In genomic region chr2:231714639-231715498, GRCh38 we compare ENCODE assay signal across 8 cellular contexts. TPM values are rescaled to one million over a fixed set of nuclear protein-coding genes. Genes with fewer than 3 reads are reported as not detected.
DNase-seq lines count a peak whose midpoint lies in the region; FAIRE-seq and TF ChIP-seq lines count a peak whose summit lies in the region.

No MANE protein-coding gene starts in this region.

- peak overlapping the region; percentile 1 for H2BK15ac ChIP-seq in mesenchymal stem cell (ENCODE audit: low read depth, poor library complexity, severe bottlenecking)

- WGBS in mesenchymal stem cell: 58% methylated on average over 17 of the region's 17 CpGs

- no peak overlapping the region for H3K23ac ChIP-seq in mesenchymal stem cell (ENCODE audit: low read length in 2 of 2)

- H3K4ac ChIP-seq in mesenchymal stem cell (ENCODE audit: low read depth in 1 of 2, low read length in 2 of 2): no peak overlapping the region

- no peak overlapping the region for H3K18ac ChIP-seq in mesenchymal stem cell (ENCODE audit: low read depth in 1 of 2, low read length in 2 of 2)

- H2AK5ac ChIP-seq in mesenchymal stem cell (ENCODE audit: low read length, severe bottlenecking): peak overlapping the region; percentile 30

- no peak overlapping the region for H2BK120ac ChIP-seq in mesenchymal stem cell (ENCODE audit: low read depth, low read length)

- no peak overlapping the region for H3K14ac ChIP-seq in mesenchymal stem cell (ENCODE audit: low read length in 2 of 2)

- peaks cover 2% of the 10 kb centered on the region for H3K79me1 ChIP-seq in mesenchymal stem cell (replicated peaks; ENCODE audit: low read length, poor library complexity, severe bottlenecking)

- no peak overlapping the region for H2AFZ ChIP-seq in mesenchymal stem cell (ENCODE audit: low read depth, low read length)

- no peaks in the 10 kb centered on the region for H3K9me3 ChIP-seq in mesenchymal stem cell (ENCODE audit: control insufficient read depth, low read length)
- no peaks in the 10 kb centered on the region for H3K9me3 ChIP-seq in MG63

- H4K8ac ChIP-seq in mesenchymal stem cell (ENCODE audit: low read length): peak overlapping the region; percentile 88

- H3K4me1 ChIP-seq in mesenchymal stem cell (ENCODE audit: control insufficient read depth, insufficient read depth, low read depth, low read length): peaks cover 58% of the 10 kb centered on the region

- H2BK12ac ChIP-seq in mesenchymal stem cell (ENCODE audit: low read length in 2 of 2): peak overlapping the region; percentile 34 to 72

- TF ChIP-seq CTCF in AG09309 (IDR thresholded peaks at IDR 0.05; ENCODE audit: control insufficient read depth, insufficient read depth, low read depth, low read length, missing control alignments): peak; percentile 73

- peaks cover 17 to 29% of the 10 kb centered on the region in 2 experiments for H3K36me3 ChIP-seq in mesenchymal stem cell (ENCODE audit: control insufficient read depth in 1 of 2, insufficient read depth in 2 of 2, low read depth in 1 of 2, low read length in 2 of 2)
- peaks cover 39% of the 10 kb centered on the region for H3K36me3 ChIP-seq in MG63

- no peak overlapping the region for H3K4me2 ChIP-seq in mesenchymal stem cell (ENCODE audit: low read length, poor library complexity, severe bottlenecking)

- no peak for DNase-seq in AG09309 (ENCODE audit: low read depth)
- no peak for DNase-seq in GM19239 (ENCODE audit: insufficient read length, low spot score)
- peak; percentile 66 for DNase-seq in NCI-H2227 treated with DMSO at 0.1 percent for 48 hours (lab: John Stamatoyannopoulos, UW)
- DNase-seq in activated CD4-positive, alpha-beta T cell treated with anti-CD3 and anti-CD28 coated beads for 48 hours: peak; percentile 89
- peak; percentile 75 for DNase-seq in dermis blood vessel endothelial cell
- DNase-seq in mesenchymal stem cell: peak; percentile 73
- DNase-seq in stimulated activated CD8-positive, alpha-beta memory T cell treated with anti-CD3 and anti-CD28 coated beads, Interleukin-4, amount 100 ng/mL, for 24 hours (ENCODE audit: low read depth): peak; percentile 68
- no peak for DNase-seq in MG63

- peak overlapping the region; percentile 2 for H3K27ac ChIP-seq in mesenchymal stem cell (ENCODE audit: low read length, poor library complexity, severe bottlenecking)

- no peaks in the 10 kb centered on the region for H3K27me3 ChIP-seq in mesenchymal stem cell (ENCODE audit: control insufficient read depth in 1 of 2, insufficient read depth in 1 of 2, low read length in 2 of 2)
- H3K27me3 ChIP-seq in MG63: no peaks in the 10 kb centered on the region

- peak overlapping the region; percentile 44 for H3K9ac ChIP-seq in mesenchymal stem cell (ENCODE audit: low read length)

- no peak overlapping the region for H2BK5ac ChIP-seq in mesenchymal stem cell (ENCODE audit: low read depth, low read length, poor library complexity, severe bottlenecking)

- peak; percentile 78 for FAIRE-seq in GM19239 (lab: Jason Lieb, UNC)

- H3K4me3 ChIP-seq in AG09309 (ENCODE audit: control insufficient read depth, low read depth, low read length): no peak overlapping the region
- no peak overlapping the region for H3K4me3 ChIP-seq in mesenchymal stem cell (ENCODE audit: insufficient read depth in 1 of 2, low read depth in 1 of 2, low read length in 2 of 2)
- H3K4me3 ChIP-seq in MG63: no peak overlapping the region

- peak overlapping the region; percentile 54 for H4K91ac ChIP-seq in mesenchymal stem cell (ENCODE audit: low read length)

RNA-seq across cellular contexts. Expression of gene PTMA, which starts 6.5 kb away (rescaled TPM):
- 1,131 and 1,294 TPM in 2 replicates for total RNA-seq in dermis blood vessel endothelial cell
- 1,344 TPM for polyA plus RNA-seq in mesenchymal stem cell (2013, experiment 1 of 2)
- 1,330 TPM for polyA plus RNA-seq in mesenchymal stem cell (2013, experiment 2 of 2)
- 1,493 and 1,533 TPM in 2 replicates for total RNA-seq in MG63 (2014; rRNA removed; shearing (Covaris generic); ENCODE audit: low replicate concordance)

Comparison
In these comparisons a context has a peak if more than half of its experiments do, and no peak if none do; other contexts are left out.
1. DNase-seq: peak in NCI-H2227 treated with DMSO at 0.1 percent for 48 hours (single experiment), activated CD4-positive, alpha-beta T cell treated with anti-CD3 and anti-CD28 coated beads for 48 hours (single experiment), dermis blood vessel endothelial cell (single experiment), mesenchymal stem cell (single experiment) and stimulated activated CD8-positive, alpha-beta memory T cell treated with anti-CD3 and anti-CD28 coated beads, Interleukin-4, amount 100 ng/mL, for 24 hours (single experiment); none in AG09309 (single experiment), GM19239 (single experiment) and MG63 (single experiment).